1 cellular context compared by ENCODE assay signal in the genomic region with DNA sequence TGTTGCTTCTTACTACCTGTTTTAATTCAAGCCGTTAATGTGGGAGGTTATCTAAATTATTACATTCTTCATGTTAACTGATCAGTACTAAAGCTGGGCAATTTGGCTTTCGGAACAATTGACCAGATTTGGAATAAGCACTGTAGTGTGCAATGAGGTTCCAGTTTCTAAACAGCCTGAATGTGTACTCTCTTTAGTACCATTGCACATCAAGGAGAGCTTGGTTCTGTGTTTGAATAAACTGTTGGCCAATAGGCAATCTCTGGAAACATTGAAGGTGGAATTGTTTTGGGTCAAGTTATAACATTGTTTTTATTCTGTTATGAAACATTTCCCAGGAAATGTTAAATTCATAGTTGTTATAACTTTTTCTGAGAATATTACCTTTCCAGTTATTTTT.
A peak's percentile ranks its signal among the peaks of the same experiment; 100 is the strongest.
TF ChIP-seq lines count a peak whose summit lies in the region.

No MANE protein-coding gene starts in this region.

TF ChIP-seq in HepG2, 621 proteins besides CTCF, POLR2A, EP300 and RAD21:
- TF ChIP-seq CEBPB (IDR thresholded peaks at IDR 0.05; ENCODE audit: borderline replicate concordance, low read depth, low read length): peak; percentile 46; the same call in 1 of the 2 replicates
- TF ChIP-seq ZBTB20 (CRISPR knock-in tag; IDR thresholded peaks at IDR 0.05; ENCODE audit: borderline replicate concordance, low read depth): no peak
- TF ChIP-seq GATAD2A (CRISPR knock-in tag; IDR thresholded peaks at IDR 0.05): peak; percentile 24; the same call in 1 of the 2 replicates
- no peak for TF ChIP-seq SOX13 (IDR thresholded peaks at IDR 0.05)
- peak in 1 of 2 experiments; percentile 54; a peak in 2 of 4 replicates for TF ChIP-seq SOX13 (CRISPR knock-in tag; conservative IDR thresholded peaks at IDR 0.05 in 1 of 2, IDR thresholded peaks at IDR 0.05 in 1 of 2)
- no peak for TF ChIP-seq ZFP82 (CRISPR knock-in tag; IDR thresholded peaks at IDR 0.05; ENCODE audit: borderline replicate concordance)
- no peak for TF ChIP-seq FOSL1 (CRISPR knock-in tag; IDR thresholded peaks at IDR 0.05; ENCODE audit: borderline replicate concordance)
- no peak for TF ChIP-seq ZNF75D (CRISPR knock-in tag; IDR thresholded peaks at IDR 0.05; ENCODE audit: borderline replicate concordance)
- TF ChIP-seq MTF1 (CRISPR knock-in tag; IDR thresholded peaks at IDR 0.05): no peak
- TF ChIP-seq, protein P1, sequence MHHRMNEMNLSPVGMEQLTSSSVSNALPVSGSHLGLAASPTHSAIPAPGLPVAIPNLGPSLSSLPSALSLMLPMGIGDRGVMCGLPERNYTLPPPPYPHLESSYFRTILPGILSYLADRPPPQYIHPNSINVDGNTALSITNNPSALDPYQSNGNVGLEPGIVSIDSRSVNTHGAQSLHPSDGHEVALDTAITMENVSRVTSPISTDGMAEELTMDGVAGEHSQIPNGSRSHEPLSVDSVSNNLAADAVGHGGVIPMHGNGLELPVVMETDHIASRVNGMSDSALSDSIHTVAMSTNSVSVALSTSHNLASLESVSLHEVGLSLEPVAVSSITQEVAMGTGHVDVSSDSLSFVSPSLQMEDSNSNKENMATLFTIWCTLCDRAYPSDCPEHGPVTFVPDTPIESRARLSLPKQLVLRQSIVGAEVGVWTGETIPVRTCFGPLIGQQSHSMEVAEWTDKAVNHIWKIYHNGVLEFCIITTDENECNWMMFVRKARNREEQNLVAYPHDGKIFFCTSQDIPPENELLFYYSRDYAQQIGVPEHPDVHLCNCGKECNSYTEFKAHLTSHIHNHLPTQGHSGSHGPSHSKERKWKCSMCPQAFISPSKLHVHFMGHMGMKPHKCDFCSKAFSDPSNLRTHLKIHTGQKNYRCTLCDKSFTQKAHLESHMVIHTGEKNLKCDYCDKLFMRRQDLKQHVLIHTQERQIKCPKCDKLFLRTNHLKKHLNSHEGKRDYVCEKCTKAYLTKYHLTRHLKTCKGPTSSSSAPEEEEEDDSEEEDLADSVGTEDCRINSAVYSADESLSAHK (CRISPR knock-in tag; IDR thresholded peaks at IDR 0.05; ENCODE audit: borderline replicate concordance): no peak
- TF ChIP-seq, protein P2, sequence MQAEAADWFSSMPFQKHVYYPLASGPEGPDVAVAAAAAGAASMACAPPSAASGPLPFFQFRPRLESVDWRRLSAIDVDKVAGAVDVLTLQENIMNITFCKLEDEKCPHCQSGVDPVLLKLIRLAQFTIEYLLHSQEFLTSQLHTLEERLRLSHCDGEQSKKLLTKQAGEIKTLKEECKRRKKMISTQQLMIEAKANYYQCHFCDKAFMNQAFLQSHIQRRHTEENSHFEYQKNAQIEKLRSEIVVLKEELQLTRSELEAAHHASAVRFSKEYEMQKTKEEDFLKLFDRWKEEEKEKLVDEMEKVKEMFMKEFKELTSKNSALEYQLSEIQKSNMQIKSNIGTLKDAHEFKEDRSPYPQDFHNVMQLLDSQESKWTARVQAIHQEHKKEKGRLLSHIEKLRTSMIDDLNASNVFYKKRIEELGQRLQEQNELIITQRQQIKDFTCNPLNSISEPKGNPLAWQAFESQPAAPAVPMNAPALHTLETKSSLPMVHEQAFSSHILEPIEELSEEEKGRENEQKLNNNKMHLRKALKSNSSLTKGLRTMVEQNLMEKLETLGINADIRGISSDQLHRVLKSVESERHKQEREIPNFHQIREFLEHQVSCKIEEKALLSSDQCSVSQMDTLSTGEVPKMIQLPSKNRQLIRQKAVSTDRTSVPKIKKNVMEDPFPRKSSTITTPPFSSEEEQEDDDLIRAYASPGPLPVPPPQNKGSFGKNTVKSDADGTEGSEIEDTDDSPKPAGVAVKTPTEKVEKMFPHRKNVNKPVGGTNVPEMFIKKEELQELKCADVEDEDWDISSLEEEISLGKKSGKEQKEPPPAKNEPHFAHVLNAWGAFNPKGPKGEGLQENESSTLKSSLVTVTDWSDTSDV (CRISPR knock-in tag; IDR thresholded peaks at IDR 0.05): no peak
- no peak for TF ChIP-seq ZNF274 (CRISPR knock-in tag; IDR thresholded peaks at IDR 0.05)
- no peak for TF ChIP-seq CC2D1A (CRISPR knock-in tag; IDR thresholded peaks at IDR 0.05)
- peak; percentile 51 for TF ChIP-seq CEBPG (CRISPR knock-in tag; IDR thresholded peaks at IDR 0.05)
- TF ChIP-seq, protein P3, sequence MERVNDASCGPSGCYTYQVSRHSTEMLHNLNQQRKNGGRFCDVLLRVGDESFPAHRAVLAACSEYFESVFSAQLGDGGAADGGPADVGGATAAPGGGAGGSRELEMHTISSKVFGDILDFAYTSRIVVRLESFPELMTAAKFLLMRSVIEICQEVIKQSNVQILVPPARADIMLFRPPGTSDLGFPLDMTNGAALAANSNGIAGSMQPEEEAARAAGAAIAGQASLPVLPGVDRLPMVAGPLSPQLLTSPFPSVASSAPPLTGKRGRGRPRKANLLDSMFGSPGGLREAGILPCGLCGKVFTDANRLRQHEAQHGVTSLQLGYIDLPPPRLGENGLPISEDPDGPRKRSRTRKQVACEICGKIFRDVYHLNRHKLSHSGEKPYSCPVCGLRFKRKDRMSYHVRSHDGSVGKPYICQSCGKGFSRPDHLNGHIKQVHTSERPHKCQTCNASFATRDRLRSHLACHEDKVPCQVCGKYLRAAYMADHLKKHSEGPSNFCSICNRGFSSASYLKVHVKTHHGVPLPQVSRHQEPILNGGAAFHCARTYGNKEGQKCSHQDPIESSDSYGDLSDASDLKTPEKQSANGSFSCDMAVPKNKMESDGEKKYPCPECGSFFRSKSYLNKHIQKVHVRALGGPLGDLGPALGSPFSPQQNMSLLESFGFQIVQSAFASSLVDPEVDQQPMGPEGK (CRISPR knock-in tag; IDR thresholded peaks at IDR 0.05): no peak
- TF ChIP-seq ATRX (CRISPR knock-in tag; IDR thresholded peaks at IDR 0.05; ENCODE audit: borderline replicate concordance): no peak
- no peak for TF ChIP-seq ZFP90 (CRISPR knock-in tag; IDR thresholded peaks at IDR 0.05; ENCODE audit: borderline replicate concordance)
- no peak for TF ChIP-seq ZNF235 (CRISPR knock-in tag; IDR thresholded peaks at IDR 0.05; ENCODE audit: borderline replicate concordance)
